In the genomic region with DNA sequence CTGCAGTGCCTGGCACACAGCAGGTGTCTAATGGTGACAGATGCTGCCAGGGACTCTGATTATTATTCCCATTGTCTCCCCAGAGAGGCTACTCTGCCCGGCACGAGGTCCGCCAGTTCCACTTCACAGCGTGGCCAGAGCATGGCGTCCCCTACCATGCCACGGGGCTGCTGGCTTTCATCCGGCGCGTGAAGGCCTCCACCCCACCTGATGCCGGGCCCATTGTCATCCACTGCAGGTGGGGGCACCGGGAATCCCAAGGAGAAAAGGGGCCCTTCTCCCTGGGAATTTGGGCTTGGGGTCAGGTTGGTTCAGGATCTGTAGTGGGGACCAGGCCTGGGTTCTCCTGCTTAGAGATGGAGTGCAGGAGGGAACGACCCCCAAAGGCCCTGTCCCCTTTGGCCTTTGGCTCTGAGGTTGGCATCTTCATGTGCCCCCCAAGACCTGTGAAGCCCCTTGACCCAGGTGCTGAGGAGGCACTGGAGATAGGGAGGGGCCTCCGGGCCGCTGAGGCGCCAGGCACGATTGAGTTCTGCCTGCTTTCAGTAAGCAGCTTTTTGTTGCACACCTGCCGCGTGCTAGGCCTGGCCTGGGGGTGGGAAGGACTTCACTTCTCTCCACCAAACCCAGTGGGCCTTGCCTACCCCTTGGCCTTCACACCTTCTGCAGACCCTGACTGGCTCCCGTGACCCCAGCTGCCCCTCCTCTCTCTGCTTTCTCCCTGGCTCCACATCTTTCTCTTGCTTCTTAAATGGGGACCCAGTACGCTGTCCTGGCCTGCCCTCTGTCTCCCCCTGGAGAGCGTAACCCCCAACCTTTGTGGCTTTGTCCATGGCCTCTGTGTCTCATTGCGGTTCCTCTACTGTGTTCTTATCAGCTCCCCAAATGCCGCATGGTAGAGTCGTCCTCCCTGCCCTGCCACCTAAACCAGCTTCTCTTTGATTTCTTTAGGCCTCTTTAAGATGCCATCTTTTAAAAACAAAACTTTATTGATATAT, we compare ENCODE assay signal across 39 cellular contexts.
DNase-seq lines count a peak whose midpoint lies in the region; ATAC-seq and TF ChIP-seq lines count a peak whose summit lies in the region.
"Had no signal": no experiment of that assay in that cellular context is flagged by ENCODE, and none has a peak within 500 bp of the region (broad histone marks: within the 10 kb centered on the region; RNA-seq: fewer than 3 reads in every experiment).

No MANE protein-coding gene starts in this region.

- no peaks in the 10 kb centered on the region for H4K20me1 ChIP-seq in GM23338 (replicated peaks; ENCODE audit: insufficient read depth)

- TF ChIP-seq POLR2A in sigmoid colon (IDR thresholded peaks at IDR 0.05), result no peak

- TF ChIP-seq CTCF in GM23338 (conservative IDR thresholded peaks at IDR 0.05; ENCODE audit: low read depth in 2 of 2), result peak; percentile 45 to 77
- no peak for TF ChIP-seq CTCF in WERI-Rb-1 (IDR thresholded peaks at IDR 0.05; ENCODE audit: low read depth, low read length)
- TF ChIP-seq CTCF in sigmoid colon (IDR thresholded peaks at IDR 0.05), result no peak
- no peak for TF ChIP-seq CTCF in mucosa of descending colon (IDR thresholded peaks at IDR 0.05)

- H3K9me2 ChIP-seq in GM23338 (ENCODE audit: insufficient read depth), result no peaks in the 10 kb centered on the region

- no peaks in the 10 kb centered on the region for H3K4me1 ChIP-seq in GM23338 (ENCODE audit: insufficient read depth)
- no peaks in the 10 kb centered on the region for H3K4me1 ChIP-seq in sigmoid colon
- H3K4me1 ChIP-seq in mucosa of descending colon (ENCODE audit: low read depth), result no peaks in the 10 kb centered on the region
- H3K4me1 ChIP-seq: ascending aorta, heart right ventricle, left lung, Peyer's patch had no signal

- H3K4me1 Mint-ChIP-seq in GM23338, result peaks cover 11% of the 10 kb centered on the region
- H3K4me1 Mint-ChIP-seq: CD14-positive monocyte; immature natural killer cell; stimulated activated effector memory CD8-positive, alpha-beta T cell treated with anti-CD3 and anti-CD28 coated beads, Interleukin-12 subunit alpha, Interleukin-12 subunit beta, amount 100 ng/mL, for 72 hours had no signal

- no peaks in the 10 kb centered on the region for H3F3A ChIP-seq in GM23338 (replicated peaks; ENCODE audit: low read depth)

- H3K27me3 Mint-ChIP-seq in GM23338 (ENCODE audit: insufficient read depth, low read depth, poor library complexity), result peaks cover 7% of the 10 kb centered on the region
- H3K27me3 Mint-ChIP-seq: activated CD8-positive, alpha-beta T cell treated with anti-CD3 and anti-CD28 coated beads for 36 hours; activated naive CD8-positive, alpha-beta T cell; naive thymus-derived CD4-positive, alpha-beta T cell; type B pancreatic cell had no signal

- 0 out of 2 replicates have a peak overlapping the region, but pooled peaks have one; percentile 11 for H3K27ac Mint-ChIP-seq in GM23338
- H3K27ac Mint-ChIP-seq: activated CD8-positive, alpha-beta T cell treated with anti-CD3 and anti-CD28 coated beads for 36 hours; activated naive CD8-positive, alpha-beta T cell; activated T-helper 2 cell treated with anti-CD3 and anti-CD28 coated beads, Interferon-gamma antibody, Interleukin-2, Interleukin-4, amounts not matched to agents 10 μg/mL and 5 μg/mL and 100 μg/mL, durations not matched to agents 14 hours and 24 hours and 36 hours; CD14-positive monocyte; effector memory CD8-positive, alpha-beta T cell; HFFc6; immature natural killer cell; stimulated activated effector memory CD8-positive, alpha-beta T cell treated with anti-CD3 and anti-CD28 coated beads, Interleukin-12 subunit alpha, Interleukin-12 subunit beta, amount 100 ng/mL, for 72 hours; type B pancreatic cell had no signal

- DNase-seq in GM23338 (ENCODE audit: low spot score), result peak; percentile 68
- peak; percentile 27 for DNase-seq in WERI-Rb-1
- peak; percentile 49 for DNase-seq in islet precursor cell
- DNase-seq in sigmoid colon, result peak; percentile 37
- DNase-seq in mucosa of descending colon, result no peak
- DNase-seq: activated CD4-positive, CD25-positive, alpha-beta regulatory T cell; activated CD8-positive, alpha-beta T cell treated with anti-CD3 and anti-CD28 coated beads for 36 hours; Calu3; caudate nucleus; cortex of kidney; effector memory CD8-positive, alpha-beta T cell; EL; foreskin melanocyte; heart right ventricle; HFFc6; immature natural killer cell; Kasumi-1; MV-4-11; naive thymus-derived CD4-positive, alpha-beta T cell; NCI-H146; NCI-H510A treated with DMSO at 0.1 percent for 48 hours; ovary; Peyer's patch; stimulated activated CD4-positive, alpha-beta T cell treated with anti-CD3 and anti-CD28 coated beads, Interleukin-12 subunit alpha, Interleukin-12 subunit beta, amount 100 ng/mL, for 4 hours; stimulated activated CD4-positive, alpha-beta T cell treated with anti-CD3 and anti-CD28 coated beads, Interleukin-4, amount 100 ng/mL, for 24 hours; substantia nigra; SW 1271 had no signal

- H3K4me2 ChIP-seq in GM23338, result no peak overlapping the region

- TF ChIP-seq EP300 in sigmoid colon (IDR thresholded peaks at IDR 0.05), result no peak

- peaks cover 16% of the 10 kb centered on the region; the same call in 2 of the 3 replicates for H3K36me3 Mint-ChIP-seq in GM23338 (ENCODE audit: low read depth)
- H3K36me3 Mint-ChIP-seq: activated naive CD8-positive, alpha-beta T cell; CD14-positive monocyte; immature natural killer cell; naive thymus-derived CD4-positive, alpha-beta T cell had no signal

- H3K79me2 ChIP-seq in GM23338 (replicated peaks; ENCODE audit: insufficient read depth), result no peaks in the 10 kb centered on the region

- intact Hi-C loops in sigmoid colon (cut with DNase I) (no loop called here), mucosa of descending colon (cut with DNase I, micrococcal nuclease) (no loop called here)

- no peak overlapping the region for H2AFZ ChIP-seq in GM23338

- 93% methylated on average over 24 of the region's 24 CpGs for WGBS in sigmoid colon, 2 donors

- H3K9me3 Mint-ChIP-seq in GM23338, result no peaks in the 10 kb centered on the region; the same call in 2 of the 3 replicates
- H3K9me3 Mint-ChIP-seq: activated CD8-positive, alpha-beta T cell treated with anti-CD3 and anti-CD28 coated beads for 36 hours; activated T-helper 2 cell treated with anti-CD3 and anti-CD28 coated beads, Interferon-gamma antibody, Interleukin-2, Interleukin-4, amounts not matched to agents 10 μg/mL and 5 μg/mL and 100 μg/mL, durations not matched to agents 14 hours and 24 hours and 36 hours; CD14-positive monocyte; effector memory CD8-positive, alpha-beta T cell; HFFc6; immature natural killer cell; naive thymus-derived CD4-positive, alpha-beta T cell; stimulated activated effector memory CD8-positive, alpha-beta T cell treated with anti-CD3 and anti-CD28 coated beads, Interleukin-12 subunit alpha, Interleukin-12 subunit beta, amount 100 ng/mL, for 72 hours; type B pancreatic cell had no signal

- no peaks in the 10 kb centered on the region for H3K27me3 ChIP-seq in GM23338 (ENCODE audit: insufficient read depth)
- H3K27me3 ChIP-seq in WERI-Rb-1 (ENCODE audit: insufficient read depth, low read depth, severe bottlenecking), result no peaks in the 10 kb centered on the region
- H3K27me3 ChIP-seq in sigmoid colon, result no peaks in the 10 kb centered on the region
- H3K27me3 ChIP-seq: ascending aorta, heart right ventricle, left lung, ovary, Peyer's patch had no signal

- no peak overlapping the region for H3K27ac ChIP-seq in GM23338 (ENCODE audit: low read depth)
- peak overlapping the region; percentile 58 for H3K27ac ChIP-seq in WERI-Rb-1
- no peak overlapping the region for H3K27ac ChIP-seq in sigmoid colon
- H3K27ac ChIP-seq: ascending aorta, heart right ventricle, left lung, ovary, Peyer's patch had no signal

- no peak overlapping the region; the same call in 2 of the 3 replicates for H3K4me3 Mint-ChIP-seq in GM23338
- H3K4me3 Mint-ChIP-seq: activated CD8-positive, alpha-beta T cell treated with anti-CD3 and anti-CD28 coated beads for 36 hours; activated naive CD8-positive, alpha-beta T cell; CD14-positive monocyte; effector memory CD8-positive, alpha-beta T cell; HFFc6; immature natural killer cell; naive thymus-derived CD4-positive, alpha-beta T cell; stimulated activated effector memory CD8-positive, alpha-beta T cell treated with anti-CD3 and anti-CD28 coated beads, Interleukin-12 subunit alpha, Interleukin-12 subunit beta, amount 100 ng/mL, for 72 hours; type B pancreatic cell had no signal

- ATAC-seq in GM23338 (peak; percentile 87), GM21529 (IDR thresholded peaks at IDR 0.05; ENCODE audit: unreplicated experiment) (no peak), mucosa of descending colon (no peak), GM18498 (IDR thresholded peaks at IDR 0.05; ENCODE audit: unreplicated experiment) (no peak)
- ATAC-seq: activated CD8-positive, alpha-beta T cell treated with anti-CD3 and anti-CD28 coated beads for 36 hours; effector memory CD8-positive, alpha-beta T cell; esophagus mucosa; GM12878; heart right ventricle; left lung; naive thymus-derived CD4-positive, alpha-beta T cell; right cardiac atrium; stimulated activated effector memory CD8-positive, alpha-beta T cell treated with anti-CD3 and anti-CD28 coated beads, Interleukin-12 subunit alpha, Interleukin-12 subunit beta, amount 100 ng/mL, for 72 hours had no signal

- H3K9me3 ChIP-seq in WERI-Rb-1 (ENCODE audit: severe bottlenecking), result no peaks in the 10 kb centered on the region
- H3K9me3 ChIP-seq in sigmoid colon, result no peaks in the 10 kb centered on the region
- H3K9me3 ChIP-seq in mucosa of descending colon, result no peaks in the 10 kb centered on the region
- H3K9me3 ChIP-seq: ascending aorta, heart right ventricle, left lung, ovary, Peyer's patch had no signal

- H3K4me3 ChIP-seq in GM23338, result no peak overlapping the region
- no peak overlapping the region for H3K4me3 ChIP-seq in WERI-Rb-1 (ENCODE audit: low read depth, low read length)
- no peak overlapping the region for H3K4me3 ChIP-seq in sigmoid colon
- H3K4me3 ChIP-seq in mucosa of descending colon, result no peak overlapping the region
- H3K4me3 ChIP-seq: ascending aorta, GM12878, heart right ventricle, left lung, ovary, Peyer's patch had no signal

- peaks cover under 1% of the 10 kb centered on the region; the same call in 1 of the 2 replicates for H3K36me3 ChIP-seq in GM23338 (ENCODE audit: insufficient read depth)
- H3K36me3 ChIP-seq in WERI-Rb-1, result peaks cover 23% of the 10 kb centered on the region
- H3K36me3 ChIP-seq in sigmoid colon, result peaks cover 0 to 18% (median 0%) of the 10 kb centered on the region in 4 donors
- H3K36me3 ChIP-seq in mucosa of descending colon (ENCODE audit: low read depth), result no peaks in the 10 kb centered on the region
- H3K36me3 ChIP-seq: ovary, Peyer's patch had no signal

TF ChIP-seq in GM23338, 12 proteins besides CTCF, POLR2A, EP300 and RAD21 (continues in another document):
- no peak for TF ChIP-seq EZH2 (IDR thresholded peaks at IDR 0.05; ENCODE audit: low read depth, unreplicated experiment)

Comparison
In these comparisons a context has a peak if more than half of its experiments do, and no peak if none do; other contexts are left out.
1. DNase-seq: peak in GM23338 (single experiment), WERI-Rb-1 (single experiment), islet precursor cell (single experiment) and sigmoid colon (single experiment); none in mucosa of descending colon (0 of 3).
2. CTCF ChIP-seq: peak in GM23338 (2 of 2); none in WERI-Rb-1 (single experiment), sigmoid colon (0 of 4) and mucosa of descending colon (single experiment).